ENCODE assay signal across 9 cellular contexts in genomic region chr17:20063665-20064648, GRCh38. TPM values are rescaled to one million over a fixed set of nuclear protein-coding genes. Genes with fewer than 3 reads are reported as not detected.
DNase-seq lines count a peak whose midpoint lies in the region; ATAC-seq and TF ChIP-seq lines count a peak whose summit lies in the region.
"Had no signal": no experiment of that assay in that cellular context is flagged by ENCODE, and none has a peak within 500 bp of the region (broad histone marks: within the 10 kb centered on the region; RNA-seq: fewer than 3 reads in every experiment).

No MANE protein-coding gene starts in this region.

- H3K36me3 ChIP-seq in WERI-Rb-1 = no peaks in the 10 kb centered on the region
- H3K36me3 ChIP-seq: SJCRH30 had no signal

- H3K9me3 ChIP-seq in WERI-Rb-1 (ENCODE audit: severe bottlenecking) = no peaks in the 10 kb centered on the region
- H3K9me3 ChIP-seq: SJCRH30 had no signal

- no peaks in the 10 kb centered on the region for H3K36me3 Mint-ChIP-seq in memory B cell
- H3K36me3 Mint-ChIP-seq in progenitor cell of endocrine pancreas (ENCODE audit: insufficient read depth) = no peaks in the 10 kb centered on the region

- no peak overlapping the region for H3K4me3 Mint-ChIP-seq in memory B cell
- no peak overlapping the region for H3K4me3 Mint-ChIP-seq in progenitor cell of endocrine pancreas (ENCODE audit: low read depth)

- H3K27me3 ChIP-seq in WERI-Rb-1 (ENCODE audit: insufficient read depth, low read depth, severe bottlenecking) = no peaks in the 10 kb centered on the region

- peak overlapping the region; percentile 55 for H3K27ac ChIP-seq in caudate nucleus (ENCODE audit: low read depth, low read length)
- H3K27ac ChIP-seq in WERI-Rb-1 = no peak overlapping the region
- H3K27ac ChIP-seq: SJCRH30 had no signal

- peak; percentile 54 for ATAC-seq in GM21825 (IDR thresholded peaks at IDR 0.05; ENCODE audit: unreplicated experiment)
- ATAC-seq in memory B cell (ENCODE audit: low read depth) = no peak

- no peak overlapping the region for H3K4me3 ChIP-seq in WERI-Rb-1 (ENCODE audit: low read depth, low read length)
- H3K4me3 ChIP-seq: SJCRH30 had no signal

- TF ChIP-seq CTCF in WERI-Rb-1 (IDR thresholded peaks at IDR 0.05; ENCODE audit: low read depth, low read length) (no peak), progenitor cell of endocrine pancreas (IDR thresholded peaks at IDR 0.05; ENCODE audit: unreplicated experiment) (no peak)

- no peaks in the 10 kb centered on the region for H3K9me3 Mint-ChIP-seq in memory B cell
- no peaks in the 10 kb centered on the region for H3K9me3 Mint-ChIP-seq in progenitor cell of endocrine pancreas (ENCODE audit: low read depth)

- DNase-seq in EL = peak; percentile 92
- DNase-seq in NCI-H69 (lab: John Stamatoyannopoulos, UW) = peak; percentile 93
- peak in 54 of 61 donors; percentile 8 to 87 (median 54) for DNase-seq in caudate nucleus (lab: John Stamatoyannopoulos, UW)
- no peak for DNase-seq in memory B cell (ENCODE audit: low spot score in 2 of 2)
- DNase-seq in ureter (ENCODE audit: low spot score) = peak; percentile 76
- DNase-seq in WERI-Rb-1 = no peak
- no peak for DNase-seq in progenitor cell of endocrine pancreas (ENCODE audit: low spot score, unreplicated experiment)

- peak overlapping the region; percentile 10 for H3K27ac Mint-ChIP-seq in memory B cell
- no peak overlapping the region for H3K27ac Mint-ChIP-seq in progenitor cell of endocrine pancreas

- peaks cover 10% of the 10 kb centered on the region for H3K4me1 Mint-ChIP-seq in memory B cell
- peaks cover 4% of the 10 kb centered on the region for H3K4me1 Mint-ChIP-seq in progenitor cell of endocrine pancreas (ENCODE audit: low read depth)

- H3K27me3 Mint-ChIP-seq in memory B cell (peaks cover 1% of the 10 kb centered on the region), progenitor cell of endocrine pancreas (peaks cover 23% of the 10 kb centered on the region)

RNA-seq across cellular contexts. Expression of gene SPECC1, which starts 54.8 kb away (rescaled TPM):
- 26.2 TPM for total RNA-seq in ureter
- total RNA-seq in progenitor cell of endocrine pancreas = 69.6 and 72.7 TPM in 2 replicates

Comparison
In these comparisons a context has a peak if more than half of its experiments do, and no peak if none do; other contexts are left out.
1. DNase-seq: peak in EL (single experiment), NCI-H69 (single experiment), caudate nucleus (54 of 61) and ureter (single experiment); none in memory B cell (0 of 2), WERI-Rb-1 (single experiment) and progenitor cell of endocrine pancreas (single experiment).